In the genomic region with DNA sequence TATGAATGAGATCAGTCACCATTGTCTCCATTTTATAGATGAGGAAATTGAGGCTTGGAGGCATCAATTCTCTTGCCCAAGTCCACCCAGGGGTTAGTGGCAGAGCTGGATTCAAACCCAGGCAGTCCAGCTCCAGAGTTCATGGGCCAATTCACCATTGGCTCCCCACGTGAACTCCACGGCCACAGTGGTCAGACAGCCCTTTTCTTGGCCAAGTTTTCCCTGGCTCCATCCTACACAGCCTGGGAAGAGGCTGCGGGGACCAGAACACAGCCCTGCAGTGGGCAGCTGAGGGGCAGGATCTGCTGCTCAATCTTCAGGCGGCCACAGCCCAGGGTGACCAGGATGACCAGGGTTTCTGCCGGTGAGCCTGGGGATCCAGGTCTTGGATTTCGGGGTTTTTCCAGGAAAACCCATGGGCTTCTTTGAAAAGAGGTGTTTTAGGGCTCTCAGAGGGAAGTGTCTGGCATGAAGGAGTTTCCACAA, we compare ENCODE assay signal across 11 cellular contexts. TPM values are rescaled to one million over a fixed set of nuclear protein-coding genes. Genes with fewer than 3 reads are reported as not detected.
DNase-seq lines count a peak whose midpoint lies in the region; ATAC-seq and TF ChIP-seq lines count a peak whose summit lies in the region.
"Had no signal": no experiment of that assay in that cellular context is flagged by ENCODE, and none has a peak within 500 bp of the region (broad histone marks: within the 10 kb centered on the region; RNA-seq: fewer than 3 reads in every experiment).

No MANE protein-coding gene starts in this region.

- no peaks in the 10 kb centered on the region for H3K36me3 Mint-ChIP-seq in activated CD4-positive, alpha-beta memory T cell treated with anti-CD3 and anti-CD28 coated beads for 36 hours
- H3K36me3 Mint-ChIP-seq: activated naive CD4-positive, alpha-beta T cell treated with anti-CD3 and anti-CD28 coated beads, Interleukin-2, amount 50 U/mL, for 72 hours had no signal

- no peak overlapping the region; the same call in 1 of the 2 replicates for H3K9ac ChIP-seq in BLaER1
- no peak overlapping the region for H3K9ac ChIP-seq in rectal smooth muscle tissue (ENCODE audit: low read length)

- H3K36me3 ChIP-seq in BLaER1 (no peaks in the 10 kb centered on the region), rectal smooth muscle tissue (ENCODE audit: control insufficient read depth, insufficient read depth, low read length) (no peaks in the 10 kb centered on the region)

- no peak overlapping the region for H3K27ac Mint-ChIP-seq in activated CD4-positive, alpha-beta memory T cell treated with anti-CD3 and anti-CD28 coated beads for 36 hours
- H3K27ac Mint-ChIP-seq: activated naive CD4-positive, alpha-beta T cell treated with anti-CD3 and anti-CD28 coated beads, Interleukin-2, amount 50 U/mL, for 72 hours had no signal

- H3K4me3 Mint-ChIP-seq in activated CD4-positive, alpha-beta memory T cell treated with anti-CD3 and anti-CD28 coated beads for 36 hours, result no peak overlapping the region

- H3K4me1 Mint-ChIP-seq in activated CD4-positive, alpha-beta memory T cell treated with anti-CD3 and anti-CD28 coated beads for 36 hours (ENCODE audit: low read depth), result no peaks in the 10 kb centered on the region

- POLR2A ChIA-PET in HEK293T (lab: Yijun Ruan, JAX), result no interaction called here
- POLR2A ChIA-PET in activated CD4-positive, alpha-beta memory T cell treated with anti-CD3 and anti-CD28 coated beads for 36 hours (lab: Charles Lee), result no interaction called here

- 70 to 77% (median 77%) methylated on average over 6 of the region's 6 CpGs for WGBS in adipose tissue, 3 donors
- WGBS in right cardiac atrium, result 68% methylated on average over 6 of the region's 6 CpGs

- intact Hi-C loops in right cardiac atrium (cut with DNase I), result no loop called here
- intact Hi-C loops in activated CD4-positive, alpha-beta memory T cell treated with anti-CD3 and anti-CD28 coated beads for 36 hours (cut with micrococcal nuclease), result no loop called here

- H3K4me2 ChIP-seq in BLaER1, result peak overlapping the region; percentile 79

- H3K27ac ChIP-seq in BLaER1 (peak overlapping the region; percentile 65), adipose tissue (ENCODE audit: low read depth, low read length) (peak overlapping the region; percentile 23), right cardiac atrium (ENCODE audit: low read length) (peak overlapping the region; percentile 81), rectal smooth muscle tissue (ENCODE audit: low read depth, low read length) (peak overlapping the region; percentile 36)

- H4K20me1 ChIP-seq in BLaER1, result no peaks in the 10 kb centered on the region

- ATAC-seq in right cardiac atrium, result peak; percentile 5 to 6
- ATAC-seq: activated naive CD4-positive, alpha-beta T cell treated with anti-CD3 and anti-CD28 coated beads, Interleukin-2, amount 50 U/mL, for 72 hours had no signal

- no peaks in the 10 kb centered on the region for H3K9me3 ChIP-seq in BLaER1
- no peaks in the 10 kb centered on the region for H3K9me3 ChIP-seq in right cardiac atrium (ENCODE audit: control insufficient read depth, low read length)

- H3K4me3 ChIP-seq in BLaER1 (no peak overlapping the region), right cardiac atrium (ENCODE audit: low read length) (no peak overlapping the region), rectal smooth muscle tissue (ENCODE audit: low read length) (no peak overlapping the region)
- H3K4me3 ChIP-seq: dorsolateral prefrontal cortex had no signal

- H3K27me3 Mint-ChIP-seq in activated CD4-positive, alpha-beta memory T cell treated with anti-CD3 and anti-CD28 coated beads for 36 hours, result peaks cover 7% of the 10 kb centered on the region

- H3K27me3 ChIP-seq in BLaER1 (no peaks in the 10 kb centered on the region), right cardiac atrium (ENCODE audit: control insufficient read depth, insufficient read depth) (no peaks in the 10 kb centered on the region), rectal smooth muscle tissue (ENCODE audit: control insufficient read depth, insufficient read depth, low read length) (no peaks in the 10 kb centered on the region)
- H3K27me3 ChIP-seq: dorsolateral prefrontal cortex had no signal

- peaks cover 26% of the 10 kb centered on the region for H3K4me1 ChIP-seq in BLaER1
- peaks cover 18% of the 10 kb centered on the region for H3K4me1 ChIP-seq in right cardiac atrium (ENCODE audit: control insufficient read depth, insufficient read depth, low read length)
- H3K4me1 ChIP-seq in rectal smooth muscle tissue (ENCODE audit: control insufficient read depth, insufficient read depth, low read length), result peaks cover 7% of the 10 kb centered on the region

- H3K9me3 Mint-ChIP-seq in activated CD4-positive, alpha-beta memory T cell treated with anti-CD3 and anti-CD28 coated beads for 36 hours, result no peaks in the 10 kb centered on the region
- H3K9me3 Mint-ChIP-seq: activated naive CD4-positive, alpha-beta T cell treated with anti-CD3 and anti-CD28 coated beads, Interleukin-2, amount 50 U/mL, for 72 hours had no signal

- CTCF ChIA-PET in HEK293T (lab: Yijun Ruan, JAX), result interaction anchor here (0.9 kb wide), 1 partner anchor 8 kb away, joined by 3 read pairs; no protein-coding TSS in a partner anchor
- CTCF ChIA-PET in activated CD4-positive, alpha-beta memory T cell treated with anti-CD3 and anti-CD28 coated beads for 36 hours (lab: Charles Lee), result interaction anchor here (1.5 kb wide), 1 partner anchor 77 kb away, joined by 3 read pairs; no protein-coding TSS in a partner anchor

- peak in 2 of 3 donors; percentile 43 to 58 for DNase-seq in right cardiac atrium
- no peak for DNase-seq in Kasumi-1 (lab: John Stamatoyannopoulos, UW)
- no peak for DNase-seq in HEK293T (ENCODE audit: extremely low spot score)
- no peak for DNase-seq in activated CD4-positive, alpha-beta memory T cell treated with anti-CD3 and anti-CD28 coated beads for 36 hours
- no peak for DNase-seq in NCI-H345 treated with DMSO at 0.1 percent for 48 hours (lab: John Stamatoyannopoulos, UW; ENCODE audit: unreplicated experiment)
- DNase-seq: NCI-H187 treated with DMSO at 0.1 percent for 48 hours had no signal

TF ChIP-seq in HEK293T, 16 proteins besides CTCF, POLR2A, EP300 and RAD21:
- TF ChIP-seq BHLHE40 (IDR thresholded peaks at IDR 0.05; ENCODE audit: borderline replicate concordance), result no peak
- TF ChIP-seq LEF1 (IDR thresholded peaks at IDR 0.05; ENCODE audit: borderline replicate concordance), result no peak
- TF ChIP-seq FOXA1 (IDR thresholded peaks at IDR 0.05), result no peak
- no peak for TF ChIP-seq FOXM1 (IDR thresholded peaks at IDR 0.05; ENCODE audit: borderline replicate concordance)
- no peak for TF ChIP-seq SUZ12 (IDR thresholded peaks at IDR 0.05)
- no peak for TF ChIP-seq TARDBP (IDR thresholded peaks at IDR 0.05)
- TF ChIP-seq, protein P1, sequence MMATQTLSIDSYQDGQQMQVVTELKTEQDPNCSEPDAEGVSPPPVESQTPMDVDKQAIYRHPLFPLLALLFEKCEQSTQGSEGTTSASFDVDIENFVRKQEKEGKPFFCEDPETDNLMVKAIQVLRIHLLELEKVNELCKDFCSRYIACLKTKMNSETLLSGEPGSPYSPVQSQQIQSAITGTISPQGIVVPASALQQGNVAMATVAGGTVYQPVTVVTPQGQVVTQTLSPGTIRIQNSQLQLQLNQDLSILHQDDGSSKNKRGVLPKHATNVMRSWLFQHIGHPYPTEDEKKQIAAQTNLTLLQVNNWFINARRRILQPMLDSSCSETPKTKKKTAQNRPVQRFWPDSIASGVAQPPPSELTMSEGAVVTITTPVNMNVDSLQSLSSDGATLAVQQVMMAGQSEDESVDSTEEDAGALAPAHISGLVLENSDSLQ (IDR thresholded peaks at IDR 0.05), result no peak
- TF ChIP-seq ZNF384 (IDR thresholded peaks at IDR 0.05), result no peak
- TF ChIP-seq L3MBTL2 (conservative IDR thresholded peaks at IDR 0.05), result no peak
- no peak for TF ChIP-seq CTBP1 (IDR thresholded peaks at IDR 0.05; ENCODE audit: borderline replicate concordance)

RNA-seq across cellular contexts. Expression of a gene that starts 20.4 kb away (rescaled TPM):
- polyA plus RNA-seq in adipose tissue, result 10 to 100 TPM; 12.7 to 53.1 (median 49.4) TPM
- 1,000 to 10,000 TPM in 3 of 4 donors, 100 to 1,000 TPM in 1; 963 to 1,731 (median 1,257) TPM for total RNA-seq in right cardiac atrium
- polyA plus RNA-seq in right cardiac atrium, result 447 TPM
- not detected for total RNA-seq in activated CD4-positive, alpha-beta memory T cell treated with anti-CD3 and anti-CD28 coated beads for 36 hours

Comparison
In these comparisons a context has a peak if more than half of its experiments do, and no peak if none do; other contexts are left out.
1. H3K27ac ChIP-seq: peak in every context shown above with its lines; median percentile 81 in right cardiac atrium; 65 in BLaER1; 36 in rectal smooth muscle tissue; 23 in adipose tissue.
2. DNase-seq: peak in right cardiac atrium (2 of 3); none in Kasumi-1 (0 of 2), HEK293T (single experiment), activated CD4-positive, alpha-beta memory T cell treated with anti-CD3 and anti-CD28 coated beads for 36 hours (single experiment) and NCI-H345 treated with DMSO at 0.1 percent for 48 hours (single experiment).
3. RNA of a gene that starts 20.4 kb away (total RNA-seq): 963 to 1,731 TPM in right cardiac atrium; not detected in activated CD4-positive, alpha-beta memory T cell treated with anti-CD3 and anti-CD28 coated beads for 36 hours; every median in the first group is over 100 times any median in the second.